ENCODE assay signal across 1 cellular context in genomic region chr17:40316571-40317344, GRCh38.
TF ChIP-seq lines count a peak whose summit lies in the region.

No MANE protein-coding gene starts in this region.

TF ChIP-seq in HepG2, 621 proteins besides CTCF, POLR2A, EP300 and RAD21 (continued from another document and continues in another):
- TF ChIP-seq ZNF766 (CRISPR knock-in tag; IDR thresholded peaks at IDR 0.05; ENCODE audit: borderline replicate concordance) (no peak), RXRB (CRISPR knock-in tag; IDR thresholded peaks at IDR 0.05; ENCODE audit: borderline replicate concordance) (peak; percentile 51; the same call in 1 of the 2 replicates), PATZ1 (CRISPR knock-in tag; IDR thresholded peaks at IDR 0.05) (peak; percentile 88), ZNF781 (CRISPR knock-in tag; IDR thresholded peaks at IDR 0.05; ENCODE audit: borderline replicate concordance, not compliant biosample characterization) (peak; percentile 50), ZNF800 (CRISPR knock-in tag; IDR thresholded peaks at IDR 0.05) (peak; percentile 60; the same call in 1 of the 2 replicates), ZNF251 (CRISPR knock-in tag; IDR thresholded peaks at IDR 0.05) (no peak), ZNF629 (CRISPR knock-in tag; conservative IDR thresholded peaks at IDR 0.05) (no peak; the same call in 1 of the 2 replicates), NONO (IDR thresholded peaks at IDR 0.05) (no peak), NONO (CRISPR knock-in tag; conservative IDR thresholded peaks at IDR 0.05) (0 out of 2 replicates have a peak, but pooled peaks have one; percentile 49), MATR3 (CRISPR knock-in tag; IDR thresholded peaks at IDR 0.05) (0 out of 2 replicates have a peak, but pooled peaks have one; percentile 1), ZBTB14 (CRISPR knock-in tag; IDR thresholded peaks at IDR 0.05) (no peak; the same call in 1 of the 2 replicates), POLR2G (IDR thresholded peaks at IDR 0.05; ENCODE audit: low read depth, low read length) (peak; percentile 56), ZBTB43 (CRISPR knock-in tag; conservative IDR thresholded peaks at IDR 0.05) (peak; percentile 61), HIVEP1 (CRISPR knock-in tag; IDR thresholded peaks at IDR 0.05) (peak; percentile 36; the same call in 1 of the 2 replicates), MYPOP (CRISPR knock-in tag; IDR thresholded peaks at IDR 0.05) (peak; percentile 82), ZNF580 (CRISPR knock-in tag; IDR thresholded peaks at IDR 0.05; ENCODE audit: borderline replicate concordance, low read depth) (0 out of 2 replicates have a peak, but pooled peaks have one; percentile 51), SRSF9 (IDR thresholded peaks at IDR 0.05; ENCODE audit: borderline replicate concordance, insufficient read depth, low read depth, low read length, poor library complexity, severe bottlenecking) (no peak), MTF1 (CRISPR knock-in tag; IDR thresholded peaks at IDR 0.05) (no peak), ZNF547 (CRISPR knock-in tag; IDR thresholded peaks at IDR 0.05) (no peak), GABPA (IDR thresholded peaks at IDR 0.05; ENCODE audit: low read depth, low read length) (no peak), GABPA (CRISPR knock-in tag; IDR thresholded peaks at IDR 0.05; ENCODE audit: low read depth) (peak; percentile 43; the same call in 1 of the 2 replicates), MEIS1 (CRISPR knock-in tag; IDR thresholded peaks at IDR 0.05; ENCODE audit: borderline replicate concordance) (peak; percentile 84; the same call in 1 of the 2 replicates), FIP1L1 (IDR thresholded peaks at IDR 0.05; ENCODE audit: borderline replicate concordance, insufficient read depth, low read depth, low read length) (no peak), ZNF280D (CRISPR knock-in tag; IDR thresholded peaks at IDR 0.05) (no peak), FOXJ3 (CRISPR knock-in tag; IDR thresholded peaks at IDR 0.05; ENCODE audit: borderline replicate concordance) (0 out of 2 replicates have a peak, but pooled peaks have one; percentile 49), ZNF687 (CRISPR knock-in tag; IDR thresholded peaks at IDR 0.05) (peak; percentile 96), ZNF770 (CRISPR knock-in tag; IDR thresholded peaks at IDR 0.05) (peak; percentile 43; the same call in 1 of the 2 replicates), GLMP (CRISPR knock-in tag; IDR thresholded peaks at IDR 0.05; ENCODE audit: borderline replicate concordance) (no peak), NFIC (IDR thresholded peaks at IDR 0.05; ENCODE audit: low read length) (no peak), SKIL (CRISPR knock-in tag; IDR thresholded peaks at IDR 0.05; ENCODE audit: borderline replicate concordance) (no peak), SP5 (CRISPR knock-in tag; IDR thresholded peaks at IDR 0.05; ENCODE audit: borderline replicate concordance, low read depth) (peak; percentile 35), ZNF605 (CRISPR knock-in tag; IDR thresholded peaks at IDR 0.05) (peak; percentile 78; the same call in 1 of the 2 replicates), KMT2A (CRISPR knock-in tag; IDR thresholded peaks at IDR 0.05) (peak; percentile 64; the same call in 1 of the 2 replicates), ZMAT3 (CRISPR knock-in tag; conservative IDR thresholded peaks at IDR 0.05) (peak; percentile 83), KLF16 (CRISPR knock-in tag; IDR thresholded peaks at IDR 0.05) (peak in 1 of 2 experiments; percentile 59; a peak in 2 of 4 replicates), HOXD1 (CRISPR knock-in tag; IDR thresholded peaks at IDR 0.05) (peak; percentile 85)
